8 cellular contexts compared by ENCODE assay signal in the genomic region with DNA sequence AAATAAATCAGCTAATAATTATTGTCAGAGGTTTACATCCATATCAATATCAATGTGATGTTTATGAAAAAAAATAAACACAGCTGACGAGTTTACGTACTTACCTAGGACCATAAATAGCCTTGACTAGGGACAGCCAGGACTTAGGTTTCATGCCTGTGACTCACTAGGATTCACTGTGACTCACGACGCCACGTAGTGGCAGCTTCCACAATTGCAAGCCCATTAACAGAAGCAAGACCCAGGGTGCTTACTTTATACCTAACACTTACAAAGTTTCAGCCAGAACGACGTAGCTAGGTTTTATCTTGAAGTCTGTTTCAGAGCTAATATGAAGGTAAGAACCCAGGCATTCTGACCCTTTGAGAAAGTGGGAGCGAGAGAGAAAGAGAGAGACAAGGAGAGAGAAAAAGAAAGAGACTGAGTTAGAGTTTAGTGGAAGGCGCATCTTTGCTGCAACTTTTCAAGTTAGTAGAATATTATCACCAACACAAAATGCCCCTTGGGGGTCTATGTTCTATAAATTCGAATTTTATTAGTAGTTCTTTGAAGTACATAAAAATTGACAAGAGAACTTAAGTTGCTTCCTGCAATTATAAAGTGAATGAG.
DNase-seq lines count a peak whose midpoint lies in the region; ATAC-seq and TF ChIP-seq lines count a peak whose summit lies in the region.

No MANE protein-coding gene starts in this region.

- H3K27ac ChIP-seq in OCI-LY3 (ENCODE audit: low read length), result no peak overlapping the region

- H4K20me1 ChIP-seq in OCI-LY3 (ENCODE audit: insufficient read depth, low read length), result no peaks in the 10 kb centered on the region

- no peaks in the 10 kb centered on the region for H3K36me3 Mint-ChIP-seq in natural killer cell

- H3K4me1 ChIP-seq in OCI-LY3 (ENCODE audit: low read length), result peaks cover 28% of the 10 kb centered on the region

- peak; percentile 79 for ATAC-seq in GM21367 (IDR thresholded peaks at IDR 0.05; ENCODE audit: unreplicated experiment)
- peak; percentile 89 for ATAC-seq in esophagus mucosa
- ATAC-seq in natural killer cell, result peak; percentile 84 to 91 (median 87)

- H3K79me2 ChIP-seq in OCI-LY3 (ENCODE audit: low read length), result no peaks in the 10 kb centered on the region

- peaks cover 15 to 19% of the 10 kb centered on the region in 2 donors for H3K4me1 Mint-ChIP-seq in natural killer cell

- H3K4me2 ChIP-seq in OCI-LY3 (ENCODE audit: low read length), result peak overlapping the region; percentile 25; the same call in 1 of the 2 replicates

- no peak overlapping the region for H3K27ac Mint-ChIP-seq in natural killer cell

- H3K9me3 ChIP-seq in OCI-LY3 (ENCODE audit: insufficient read depth, low read length), result no peaks in the 10 kb centered on the region

- peaks cover 9 to 39% of the 10 kb centered on the region in 2 donors for H3K27me3 Mint-ChIP-seq in natural killer cell (ENCODE audit: low read depth in 2 of 2)

- TF ChIP-seq CTCF in OCI-LY3 (IDR thresholded peaks at IDR 0.05; ENCODE audit: low read depth, low read length) (peak; percentile 82), natural killer cell (IDR thresholded peaks at IDR 0.05) (peak; percentile 80)

- intact Hi-C loops in natural killer cell (cut with micrococcal nuclease), result loop anchor here (2.0 kb wide), 2 partner anchors 290 to 578 kb away; no protein-coding TSS in a partner anchor

- H3K9me3 Mint-ChIP-seq in natural killer cell, result no peaks in the 10 kb centered on the region

- no peak overlapping the region for H3K4me3 ChIP-seq in OCI-LY3 (ENCODE audit: low read length)

- no peak overlapping the region for H3K9ac ChIP-seq in OCI-LY3 (ENCODE audit: low read length)

- peak; percentile 41 for DNase-seq in DMS 273 treated with DMSO at 0.1 percent for 48 hours (lab: John Stamatoyannopoulos, UW)
- DNase-seq in HPDE6-E6E7 (ENCODE audit: extremely low spot score), result peak; percentile 84
- DNase-seq in activated T-cell treated with anti-CD3 and anti-CD28 coated beads for 1 hour (ENCODE audit: low read depth), result peak; percentile 76
- peak; percentile 69 for DNase-seq in natural killer cell
- peak; percentile 75 for DNase-seq in stimulated activated naive CD4-positive, alpha-beta T cell treated with Interleukin-2 at 50 U/mL for 16 hours (lab: John Stamatoyannopoulos, UW)

- no peak overlapping the region for H3K4me3 Mint-ChIP-seq in natural killer cell

- H2AFZ ChIP-seq in OCI-LY3 (ENCODE audit: low read depth, low read length), result no peak overlapping the region; the same call in 1 of the 2 replicates

- no peaks in the 10 kb centered on the region for H3K27me3 ChIP-seq in OCI-LY3 (ENCODE audit: low read depth, low read length)

- H3K36me3 ChIP-seq in OCI-LY3 (replicated peaks; ENCODE audit: low read depth, low read length), result no peaks in the 10 kb centered on the region
